Comparison of ENCODE assay signal across 1 cellular context in the genomic region with DNA sequence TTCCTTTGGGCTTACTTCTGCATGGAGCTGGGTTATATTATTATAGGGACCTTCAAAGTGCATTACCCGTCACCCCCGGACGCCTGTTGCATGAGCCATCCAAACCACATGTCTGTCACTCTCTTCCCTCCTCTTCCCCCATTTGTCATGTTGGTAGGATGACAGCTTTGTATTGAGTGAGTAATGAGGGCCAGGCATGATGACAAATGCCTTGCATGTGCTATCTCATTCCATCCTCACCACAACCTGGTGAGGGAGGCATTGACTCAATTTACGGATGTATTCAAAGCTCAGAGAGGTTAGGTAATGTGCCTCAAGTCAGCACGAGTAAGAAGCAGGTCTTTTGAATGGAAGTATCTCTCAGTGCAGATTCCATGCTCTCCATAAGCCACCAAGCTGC.
TF ChIP-seq lines count a peak whose summit lies in the region.

No MANE protein-coding gene starts in this region.

TF ChIP-seq in K562, 482 proteins besides CTCF, POLR2A, EP300 and RAD21 (continued from another document):
- TF ChIP-seq, protein P1, sequence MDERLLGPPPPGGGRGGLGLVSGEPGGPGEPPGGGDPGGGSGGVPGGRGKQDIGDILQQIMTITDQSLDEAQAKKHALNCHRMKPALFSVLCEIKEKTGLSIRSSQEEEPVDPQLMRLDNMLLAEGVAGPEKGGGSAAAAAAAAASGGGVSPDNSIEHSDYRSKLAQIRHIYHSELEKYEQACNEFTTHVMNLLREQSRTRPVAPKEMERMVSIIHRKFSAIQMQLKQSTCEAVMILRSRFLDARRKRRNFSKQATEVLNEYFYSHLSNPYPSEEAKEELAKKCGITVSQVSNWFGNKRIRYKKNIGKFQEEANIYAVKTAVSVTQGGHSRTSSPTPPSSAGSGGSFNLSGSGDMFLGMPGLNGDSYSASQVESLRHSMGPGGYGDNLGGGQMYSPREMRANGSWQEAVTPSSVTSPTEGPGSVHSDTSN (CRISPR knock-in tag; IDR thresholded peaks at IDR 0.05; ENCODE audit: low read depth) = peak; percentile 64
- TF ChIP-seq, protein P1 (tag; conservative IDR thresholded peaks at IDR 0.05; ENCODE audit: low read depth) = peak; percentile 91
- TF ChIP-seq XRCC3 (IDR thresholded peaks at IDR 0.05) (no peak), ZNF212 (CRISPR knock-in tag; IDR thresholded peaks at IDR 0.05) (no peak), L3MBTL2 (IDR thresholded peaks at IDR 0.05) (0 out of 2 replicates have a peak, but pooled peaks have one; percentile 26), MEIS2 (IDR thresholded peaks at IDR 0.05; ENCODE audit: partially characterized antibody) (peak; percentile 93), TARDBP (IDR thresholded peaks at IDR 0.05) (no peak), NR4A1 (CRISPR knock-in tag; IDR thresholded peaks at IDR 0.05) (no peak), NR4A1 (tag; IDR thresholded peaks at IDR 0.05) (no peak), BCL6 (CRISPR knock-in tag; IDR thresholded peaks at IDR 0.05) (no peak), POLR2AphosphoS5 (IDR thresholded peaks at IDR 0.05; ENCODE audit: control insufficient read depth, insufficient read depth, low read depth, low read length) (no peak), NCOA6 (IDR thresholded peaks at IDR 0.05) (no peak), DMBX1 (CRISPR knock-in tag; IDR thresholded peaks at IDR 0.05; ENCODE audit: borderline replicate concordance) (no peak), BHLHE40 (IDR thresholded peaks at IDR 0.05; ENCODE audit: low read length) (peak; percentile 56; the same call in 1 of the 2 replicates), TCF3 (CRISPR knock-in tag; IDR thresholded peaks at IDR 0.05) (peak; percentile 50)
- TF ChIP-seq, protein P2, sequence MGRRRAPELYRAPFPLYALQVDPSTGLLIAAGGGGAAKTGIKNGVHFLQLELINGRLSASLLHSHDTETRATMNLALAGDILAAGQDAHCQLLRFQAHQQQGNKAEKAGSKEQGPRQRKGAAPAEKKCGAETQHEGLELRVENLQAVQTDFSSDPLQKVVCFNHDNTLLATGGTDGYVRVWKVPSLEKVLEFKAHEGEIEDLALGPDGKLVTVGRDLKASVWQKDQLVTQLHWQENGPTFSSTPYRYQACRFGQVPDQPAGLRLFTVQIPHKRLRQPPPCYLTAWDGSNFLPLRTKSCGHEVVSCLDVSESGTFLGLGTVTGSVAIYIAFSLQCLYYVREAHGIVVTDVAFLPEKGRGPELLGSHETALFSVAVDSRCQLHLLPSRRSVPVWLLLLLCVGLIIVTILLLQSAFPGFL (CRISPR knock-in tag; IDR thresholded peaks at IDR 0.05) = no peak
- TF ChIP-seq, protein P3, sequence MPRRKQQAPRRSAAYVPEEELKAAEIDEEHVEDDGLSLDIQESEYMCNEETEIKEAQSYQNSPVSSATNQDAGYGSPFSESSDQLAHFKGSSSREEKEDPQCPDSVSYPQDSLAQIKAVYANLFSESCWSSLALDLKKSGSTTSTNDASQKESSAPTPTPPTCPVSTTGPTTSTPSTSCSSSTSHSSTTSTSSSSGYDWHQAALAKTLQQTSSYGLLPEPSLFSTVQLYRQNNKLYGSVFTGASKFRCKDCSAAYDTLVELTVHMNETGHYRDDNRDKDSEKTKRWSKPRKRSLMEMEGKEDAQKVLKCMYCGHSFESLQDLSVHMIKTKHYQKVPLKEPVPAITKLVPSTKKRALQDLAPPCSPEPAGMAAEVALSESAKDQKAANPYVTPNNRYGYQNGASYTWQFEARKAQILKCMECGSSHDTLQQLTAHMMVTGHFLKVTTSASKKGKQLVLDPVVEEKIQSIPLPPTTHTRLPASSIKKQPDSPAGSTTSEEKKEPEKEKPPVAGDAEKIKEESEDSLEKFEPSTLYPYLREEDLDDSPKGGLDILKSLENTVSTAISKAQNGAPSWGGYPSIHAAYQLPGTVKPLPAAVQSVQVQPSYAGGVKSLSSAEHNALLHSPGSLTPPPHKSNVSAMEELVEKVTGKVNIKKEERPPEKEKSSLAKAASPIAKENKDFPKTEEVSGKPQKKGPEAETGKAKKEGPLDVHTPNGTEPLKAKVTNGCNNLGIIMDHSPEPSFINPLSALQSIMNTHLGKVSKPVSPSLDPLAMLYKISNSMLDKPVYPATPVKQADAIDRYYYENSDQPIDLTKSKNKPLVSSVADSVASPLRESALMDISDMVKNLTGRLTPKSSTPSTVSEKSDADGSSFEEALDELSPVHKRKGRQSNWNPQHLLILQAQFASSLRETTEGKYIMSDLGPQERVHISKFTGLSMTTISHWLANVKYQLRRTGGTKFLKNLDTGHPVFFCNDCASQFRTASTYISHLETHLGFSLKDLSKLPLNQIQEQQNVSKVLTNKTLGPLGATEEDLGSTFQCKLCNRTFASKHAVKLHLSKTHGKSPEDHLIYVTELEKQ (CRISPR knock-in tag; IDR thresholded peaks at IDR 0.05) = peak; percentile 52; the same call in 1 of the 2 replicates
- TF ChIP-seq, protein P4, sequence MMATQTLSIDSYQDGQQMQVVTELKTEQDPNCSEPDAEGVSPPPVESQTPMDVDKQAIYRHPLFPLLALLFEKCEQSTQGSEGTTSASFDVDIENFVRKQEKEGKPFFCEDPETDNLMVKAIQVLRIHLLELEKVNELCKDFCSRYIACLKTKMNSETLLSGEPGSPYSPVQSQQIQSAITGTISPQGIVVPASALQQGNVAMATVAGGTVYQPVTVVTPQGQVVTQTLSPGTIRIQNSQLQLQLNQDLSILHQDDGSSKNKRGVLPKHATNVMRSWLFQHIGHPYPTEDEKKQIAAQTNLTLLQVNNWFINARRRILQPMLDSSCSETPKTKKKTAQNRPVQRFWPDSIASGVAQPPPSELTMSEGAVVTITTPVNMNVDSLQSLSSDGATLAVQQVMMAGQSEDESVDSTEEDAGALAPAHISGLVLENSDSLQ (IDR thresholded peaks at IDR 0.05) = peak; percentile 86
